Comparison of ENCODE assay signal across 12 cellular contexts in genomic region chr6:42110683-42111082, GRCh38. TPM values are rescaled to one million over a fixed set of nuclear protein-coding genes. Genes with fewer than 3 reads are reported as not detected.
"Had no signal": no experiment of that assay in that cellular context is flagged by ENCODE, and none has a peak within 500 bp of the region (broad histone marks: within the 10 kb centered on the region; RNA-seq: fewer than 3 reads in every experiment).

No MANE protein-coding gene starts in this region.

- H3K4me1 ChIP-seq: HAP-1 had no signal

- H3K4me2 ChIP-seq: KMS-11 had no signal

- H3K36me3 ChIP-seq: HAP-1 had no signal

- H3K4me3 ChIP-seq: GM23248, HAP-1 had no signal

- H3K27ac ChIP-seq: GM23248, HL-60, KMS-11 had no signal

- DNase-seq: GM23248, GOT3, H7, HFFc6, IMR-90, KBM-7 had no signal

- H2AFZ ChIP-seq: GM23248 had no signal

- ATAC-seq: HCT116 had no signal

- H3K9me3 ChIP-seq: HAP-1 had no signal

- H3K9ac ChIP-seq: GM23248, KMS-11 had no signal

RNA-seq across cellular contexts. Expression of gene C6orf132, which starts 31.7 kb away (rescaled TPM):
- total RNA-seq: H4, HT1080 had no signal
